In genomic region chr1:880511-880910, GRCh38 we compare ENCODE assay signal across 13 cellular contexts. TPM values are rescaled to one million over a fixed set of nuclear protein-coding genes. Genes with fewer than 3 reads are reported as not detected.
"Had no signal": no experiment of that assay in that cellular context is flagged by ENCODE, and none has a peak within 500 bp of the region (broad histone marks: within the 10 kb centered on the region; RNA-seq: fewer than 3 reads in every experiment).

No MANE protein-coding gene starts in this region.

RNA-seq across cellular contexts. Expression of gene SAMD11, which starts 43.2 kb away (rescaled TPM):
- total RNA-seq: activated CD4-positive, alpha-beta memory T cell treated with anti-CD3 and anti-CD28 coated beads for 36 hours; activated CD4-positive, alpha-beta T cell treated with anti-CD3 and anti-CD28 coated beads for 36 hours; activated CD8-positive, alpha-beta memory T cell treated with anti-CD3 and anti-CD28 coated beads for 36 hours; activated CD8-positive, alpha-beta T cell treated with anti-CD3 and anti-CD28 coated beads for 36 hours; activated naive CD4-positive, alpha-beta T cell treated with anti-CD3 and anti-CD28 coated beads for 36 hours; activated naive CD4-positive, alpha-beta T cell treated with anti-CD3 and anti-CD28 coated beads, Interleukin-2, amount 50 U/mL, for 72 hours; activated naive CD8-positive, alpha-beta T cell treated with anti-CD3 and anti-CD28 coated beads for 36 hours; activated T-cell treated with anti-CD3 and anti-CD28 coated beads, Interleukin-2, amount 50 U/mL, for 4 hours; activated T-helper 1 cell treated with anti-CD3 and anti-CD28 coated beads, Interleukin-12 subunit alpha, Interleukin-12 subunit beta, Interleukin-2, Interleukin-4 antibody, amounts not matched to agents 30 ng/mL and 10 ng/mL and 1 ng/mL, durations not matched to agents 14 hours and 24 hours and 36 hours; activated T-helper 17 cell treated with anti-CD3 and anti-CD28 coated beads, Interleukin-2, amount 50 U/mL, for 72 hours; T-helper 1 cell treated with Interleukin-12 subunit alpha and Interleukin-12 subunit beta and Interleukin-4 antibody, amounts not matched to agents 30 ng/mL and 1 ng/mL, for 36 hours; T-helper 17 cell; T-helper 2 cell treated with Interferon-gamma antibody and Interleukin-4, amounts not matched to agents 100 ng/mL and 5 ng/mL, for 36 hours had no signal
